In genomic region chr20:61723538-61724257, GRCh38 we compare ENCODE assay signal across 21 cellular contexts.
DNase-seq lines count a peak whose midpoint lies in the region; ATAC-seq, FAIRE-seq and TF ChIP-seq lines count a peak whose summit lies in the region.
"Had no signal": no experiment of that assay in that cellular context is flagged by ENCODE, and none has a peak within 500 bp of the region (broad histone marks: within the 10 kb centered on the region; RNA-seq: fewer than 3 reads in every experiment).

No MANE protein-coding gene starts in this region.

- H2BK12ac ChIP-seq in H1 (ENCODE audit: low read depth, low read length), result no peak overlapping the region

- POLR2A ChIA-PET in H1 (lab: Charles Lee; ENCODE audit: partially characterized antibody), result no interaction called here

- H4K20me1 ChIP-seq in BLaER1 (no peaks in the 10 kb centered on the region), H1 (replicated peaks in 1 of 2; ENCODE audit: control insufficient read depth in 1 of 2, insufficient read depth in 2 of 2, low read length in 2 of 2) (peaks cover 0 to 10% of the 10 kb centered on the region in 2 experiments)

- H2BK120ac ChIP-seq in H1 (replicated peaks; ENCODE audit: low read depth, low read length), result no peak overlapping the region

- no peak overlapping the region for H3K23ac ChIP-seq in H1 (ENCODE audit: insufficient read length)

- H3K9me3 Mint-ChIP-seq in activated naive CD8-positive, alpha-beta T cell treated with anti-CD3 and anti-CD28 coated beads, Interleukin-2, amount 50 U/mL, for 24 hours, result no peaks in the 10 kb centered on the region
- H3K9me3 Mint-ChIP-seq: CD8-positive, alpha-beta T cell had no signal

- no peak overlapping the region for H3K56ac ChIP-seq in H1 (replicated peaks; ENCODE audit: insufficient read length, low read depth, low read length)

- 79% methylated on average over 8 of the region's 12 CpGs; no CpG with 5 or more reads in 1 of the 2 experiments for WGBS in H1 (ENCODE audit: extremely low coverage in 1 of 2, insufficient coverage in 1 of 2, insufficient read length in 1 of 2, insufficient replicate concordance in 2 of 2, low coverage in 1 of 2, low lambda C conversion rate in 2 of 2, missing lambda C conversion rate in 1 of 2), 2 experiments

- H3K4me2 ChIP-seq in BLaER1 (peak overlapping the region; percentile 59), H1 (ENCODE audit: insufficient read depth in 1 of 2, low read depth in 2 of 2, low read length in 2 of 2) (no peak overlapping the region)

- no peak overlapping the region for H3K4ac ChIP-seq in H1 (replicated peaks; ENCODE audit: insufficient read length, low read depth, low read length)

- H3K9ac ChIP-seq in BLaER1 (no peak overlapping the region), H1 (replicated peaks in 1 of 4; ENCODE audit: extremely low read depth in 1 of 4, low read depth in 3 of 4, low read length in 3 of 4) (no peak overlapping the region)

- H3K79me2 ChIP-seq in H1 (ENCODE audit: control insufficient read depth in 1 of 2, insufficient read depth in 2 of 2, low read length in 2 of 2), result no peaks in the 10 kb centered on the region; a peak in 1 of 4 replicates

- DNase-seq in NCI-H1417 (lab: John Stamatoyannopoulos, UW) (peak in 2 of 3 experiments; percentile 17 to 36), NCI-H1417 treated with DMSO at 0.1 percent for 48 hours (lab: John Stamatoyannopoulos, UW) (no peak), DMS153 treated with DMSO at 0.1 percent for 48 hours (lab: John Stamatoyannopoulos, UW; ENCODE audit: unreplicated experiment) (peak; percentile 38), H1 (ENCODE audit: low read depth in 1 of 2, low spot score in 2 of 2) (no peak), UCSD-AML1 (lab: John Stamatoyannopoulos, UW; ENCODE audit: unreplicated experiment) (no peak), AG08395 (ENCODE audit: low spot score) (no peak)
- no peak for DNase-seq in activated naive CD8-positive, alpha-beta T cell treated with anti-CD3 and anti-CD28 coated beads, Interleukin-2, amount 50 U/mL, for 24 hours
- DNase-seq: AML-193; CD8-positive, alpha-beta T cell; DMS 273 treated with DMSO at 0.1 percent for 48 hours; NCI-H1092 treated with DMSO at 0.1 percent for 48 hours; NCI-H187 treated with DMSO at 0.1 percent for 48 hours; NCI-H2171 treated with DMSO at 0.1 percent for 48 hours; NCI-H526 treated with DMSO at 0.1 percent for 48 hours; T-helper 17 cell had no signal

- H3K36me3 ChIP-seq in BLaER1 (no peaks in the 10 kb centered on the region), H1 (ENCODE audit: control insufficient read depth in 2 of 4, insufficient read depth in 4 of 4, low read length in 3 of 4) (no peaks in the 10 kb centered on the region; a peak in 1 of 8 replicates)
- H3K36me3 ChIP-seq: SJCRH30 had no signal

- H3K9me3 ChIP-seq in BLaER1 (0 out of 2 replicates have a peak, but pooled peaks cover 8% of the 10 kb centered on the region), H1 (ENCODE audit: insufficient read depth in 2 of 2, low read depth in 1 of 2, low read length in 1 of 2) (peaks cover 0 to 6% of the 10 kb centered on the region in 2 experiments; a peak in 1 of 4 replicates)

- peaks cover 2% of the 10 kb centered on the region for H3K4me1 Mint-ChIP-seq in activated naive CD8-positive, alpha-beta T cell treated with anti-CD3 and anti-CD28 coated beads, Interleukin-2, amount 50 U/mL, for 24 hours

- no peak overlapping the region for H3K18ac ChIP-seq in H1 (ENCODE audit: extremely low read depth, low read length)

- no peak overlapping the region for H2BK20ac ChIP-seq in H1 (ENCODE audit: low read length)

- H3K23me2 ChIP-seq in H1 (ENCODE audit: low read depth, low read length), result peaks cover 3% of the 10 kb centered on the region; the same call in 1 of the 2 replicates

- H4K5ac ChIP-seq in H1 (ENCODE audit: insufficient read length, low read depth, low read length), result no peak overlapping the region

- no peak overlapping the region for H2AFZ ChIP-seq in H1 (ENCODE audit: low read length)

- TF ChIP-seq EP300 in H1 (IDR thresholded peaks at IDR 0.05; ENCODE audit: borderline replicate concordance in 1 of 2, low read depth in 2 of 2, low read length in 2 of 2), result no peak

- H3K4me3 ChIP-seq in BLaER1, result no peak overlapping the region
- H3K4me3 ChIP-seq in H1 (ENCODE audit: extremely low read depth in 1 of 4, insufficient read depth in 2 of 4, low read depth in 3 of 4, low read length in 4 of 4), result no peak overlapping the region
- H3K4me3 ChIP-seq: SJCRH30 had no signal

- no peak overlapping the region for H3K4me3 Mint-ChIP-seq in activated naive CD8-positive, alpha-beta T cell treated with anti-CD3 and anti-CD28 coated beads, Interleukin-2, amount 50 U/mL, for 24 hours
- H3K4me3 Mint-ChIP-seq: CD8-positive, alpha-beta T cell; T-helper 17 cell had no signal

- H3K27ac ChIP-seq in BLaER1 (no peak overlapping the region), H1 (ENCODE audit: low read depth, low read length) (no peak overlapping the region)
- H3K27ac ChIP-seq: C4-2B, SJCRH30 had no signal

- FAIRE-seq in H1 (lab: Jason Lieb, UNC), result no peak
- FAIRE-seq: GM18507, RCC 7860 had no signal

- H3K4me1 ChIP-seq in BLaER1 (peaks cover 70% of the 10 kb centered on the region), H1 (replicated peaks in 1 of 4; ENCODE audit: control insufficient read depth in 3 of 4, insufficient read depth in 4 of 4, low read length in 3 of 4) (peaks cover 8 to 14% (median 11%) of the 10 kb centered on the region in 4 experiments)
- H3K4me1 ChIP-seq: SJCRH30 had no signal

- no peaks in the 10 kb centered on the region for H3K79me1 ChIP-seq in H1 (ENCODE audit: low read depth, low read length)

- CTCF ChIA-PET in H1 (lab: Charles Lee; ENCODE audit: partially characterized antibody), result interaction anchor here (0.6 to 3.6 kb wide), 14 partner anchors 11 to 163 kb away, joined by 3 to 11 read pairs (median 4); no protein-coding TSS in a partner anchor

- no peak for TF ChIP-seq RAD21 in H1 (IDR thresholded peaks at IDR 0.05 in 1 of 2, conservative IDR thresholded peaks at IDR 0.05 in 1 of 2; ENCODE audit: low read depth in 2 of 2, low read length in 2 of 2)

- H2AK5ac ChIP-seq in H1 (ENCODE audit: low read depth, low read length), result no peak overlapping the region

- H3K27ac Mint-ChIP-seq in activated naive CD8-positive, alpha-beta T cell treated with anti-CD3 and anti-CD28 coated beads, Interleukin-2, amount 50 U/mL, for 24 hours, result no peak overlapping the region
- H3K27ac Mint-ChIP-seq: CD8-positive, alpha-beta T cell; T-helper 17 cell had no signal

- no peak overlapping the region for H4K91ac ChIP-seq in H1 (replicated peaks; ENCODE audit: insufficient read length, low read length)

- H3K27me3 ChIP-seq in BLaER1 (no peaks in the 10 kb centered on the region), H1 (replicated peaks in 1 of 4; ENCODE audit: control insufficient read depth in 3 of 4, extremely low read depth in 1 of 4, insufficient read depth in 3 of 4, low read length in 3 of 4) (peaks cover 0 to 6% (median 0%) of the 10 kb centered on the region in 4 experiments; a peak in 4 of 7 replicates)

- no peak overlapping the region for H2BK15ac ChIP-seq in H1 (ENCODE audit: low read length)

- no peaks in the 10 kb centered on the region for H3K27me3 Mint-ChIP-seq in activated naive CD8-positive, alpha-beta T cell treated with anti-CD3 and anti-CD28 coated beads, Interleukin-2, amount 50 U/mL, for 24 hours
- H3K27me3 Mint-ChIP-seq: T-helper 17 cell had no signal

- H2BK5ac ChIP-seq in H1 (ENCODE audit: low read depth, low read length), result no peak overlapping the region

- no peak overlapping the region for H3K14ac ChIP-seq in H1 (ENCODE audit: insufficient read length)

- no peak for ATAC-seq in activated naive CD8-positive, alpha-beta T cell treated with anti-CD3 and anti-CD28 coated beads, Interleukin-2, amount 50 U/mL, for 24 hours
- ATAC-seq: CD8-positive, alpha-beta T cell; SK-N-SH treated with all-trans-retinoic acid at 6 μM for 48 hours; T-helper 17 cell had no signal

- TF ChIP-seq POLR2A in H1 (IDR thresholded peaks at IDR 0.05; ENCODE audit: control extremely low read depth in 1 of 2, low read depth in 2 of 2, low read length in 2 of 2), result no peak

- no peak for TF ChIP-seq CTCF in H1 (IDR thresholded peaks at IDR 0.05; ENCODE audit: control extremely low read depth in 1 of 3, insufficient read depth in 1 of 3, low read depth in 1 of 3, low read length in 3 of 3)

- peak overlapping the region; percentile 65; the same call in 1 of the 2 replicates for H4K8ac ChIP-seq in H1 (ENCODE audit: extremely low read depth, insufficient read depth, low read length)

- H3K36me3 Mint-ChIP-seq in activated naive CD8-positive, alpha-beta T cell treated with anti-CD3 and anti-CD28 coated beads, Interleukin-2, amount 50 U/mL, for 24 hours (ENCODE audit: low read depth), result no peaks in the 10 kb centered on the region
- H3K36me3 Mint-ChIP-seq: CD8-positive, alpha-beta T cell had no signal

TF ChIP-seq in H1, 55 proteins besides CTCF, POLR2A, EP300 and RAD21:
- TF ChIP-seq TCF12 (IDR thresholded peaks at IDR 0.05; ENCODE audit: low read depth, low read length) (no peak), SIN3A (conservative IDR thresholded peaks at IDR 0.05 in 1 of 2, IDR thresholded peaks at IDR 0.05 in 1 of 2; ENCODE audit: low read depth in 1 of 2, low read length in 2 of 2) (no peak), CBX5 (IDR thresholded peaks at IDR 0.05; ENCODE audit: low read depth, low read length) (no peak)

Comparison
In these comparisons a context has a peak if more than half of its experiments do, and no peak if none do; other contexts are left out.
1. DNase-seq: peak in NCI-H1417 (2 of 3) and DMS153 treated with DMSO at 0.1 percent for 48 hours (single experiment); none in NCI-H1417 treated with DMSO at 0.1 percent for 48 hours (single experiment), H1 (0 of 2), UCSD-AML1 (single experiment), AG08395 (single experiment) and activated naive CD8-positive, alpha-beta T cell treated with anti-CD3 and anti-CD28 coated beads, Interleukin-2, amount 50 U/mL, for 24 hours (single experiment).